ENCODE assay signal across 1 cellular context in the genomic region with DNA sequence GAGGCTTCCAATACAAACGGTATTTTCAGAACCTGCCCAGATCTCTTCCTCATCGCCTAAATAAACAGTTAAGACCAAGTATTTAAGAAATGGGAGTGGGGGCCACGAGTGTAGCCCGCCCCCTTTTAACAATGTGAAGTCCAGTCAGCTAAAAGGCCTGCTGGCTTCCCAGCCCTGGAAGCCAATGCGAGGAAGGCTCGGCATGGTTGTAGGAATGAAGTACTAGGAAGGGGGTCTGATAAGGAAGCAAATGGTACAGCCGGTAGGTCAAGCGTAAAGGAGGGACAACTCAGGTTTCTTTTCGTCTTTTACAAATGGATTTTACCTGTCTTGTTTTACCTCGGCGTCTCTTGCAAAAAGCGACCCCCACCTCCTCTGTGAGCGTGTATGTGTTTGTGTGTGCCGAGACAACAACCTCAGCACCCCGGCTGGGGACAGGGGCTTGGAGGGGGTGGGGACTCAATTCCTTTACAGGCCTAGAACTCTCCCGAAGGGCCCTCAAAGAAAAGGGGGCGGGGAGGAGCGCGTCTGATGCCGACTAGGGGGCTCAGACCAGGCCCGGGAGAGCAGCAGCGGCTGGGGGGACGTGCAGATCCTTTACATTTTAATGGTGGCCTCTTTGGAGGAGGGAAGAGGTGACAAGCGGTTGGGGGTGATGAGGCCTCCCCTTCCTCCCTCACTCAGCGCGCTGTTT.
TF ChIP-seq lines count a peak whose summit lies in the region.

No MANE protein-coding gene starts in this region.

TF ChIP-seq in HEK293, 187 proteins besides CTCF, POLR2A, EP300 and RAD21 (continued from another document):
- 0 out of 2 replicates have a peak, but pooled peaks have one; percentile 54 for TF ChIP-seq ZXDB (tag by site-specific recombination; IDR thresholded peaks at IDR 0.05)
- no peak for TF ChIP-seq ZBTB7A (tag by site-specific recombination; IDR thresholded peaks at IDR 0.05; ENCODE audit: low read depth)
- TF ChIP-seq ZNF423 (tag by site-specific recombination; IDR thresholded peaks at IDR 0.05): 0 out of 2 replicates have a peak, but pooled peaks have one; percentile 40
- TF ChIP-seq GLIS2 (tag by site-specific recombination; IDR thresholded peaks at IDR 0.05): no peak
